4 cellular contexts compared by ENCODE assay signal in the genomic region with DNA sequence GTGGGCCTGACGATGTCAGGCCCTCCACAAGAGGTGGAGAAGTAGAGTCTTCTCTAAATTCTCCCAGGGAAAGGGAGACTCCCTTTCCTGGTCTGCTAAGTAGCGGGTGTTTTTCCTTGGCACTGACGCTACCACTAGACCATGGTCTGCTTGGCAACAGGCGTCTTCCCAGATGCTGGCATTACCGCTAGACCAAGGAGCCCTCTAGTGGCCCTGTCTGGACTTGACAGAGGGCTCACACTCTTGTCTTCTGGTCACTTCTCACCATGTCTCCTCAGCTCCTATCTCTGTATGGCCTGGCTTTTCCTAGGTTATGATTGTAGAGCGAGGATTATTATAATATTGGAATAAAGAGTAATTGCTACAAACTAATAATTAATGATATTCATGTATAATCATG. TPM values are rescaled to one million over a fixed set of nuclear protein-coding genes. Genes with fewer than 3 reads are reported as not detected.
"Had no signal": no experiment of that assay in that cellular context is flagged by ENCODE, and none has a peak within 500 bp of the region (broad histone marks: within the 10 kb centered on the region; RNA-seq: fewer than 3 reads in every experiment).

No MANE protein-coding gene starts in this region.

RNA-seq across cellular contexts. Expression of a gene that starts 51.1 kb away (rescaled TPM):
- total RNA-seq: activated CD4-positive, alpha-beta memory T cell treated with anti-CD3 and anti-CD28 coated beads for 36 hours; activated CD8-positive, alpha-beta memory T cell treated with anti-CD3 and anti-CD28 coated beads, Interleukin-2, amount 10 ng/mL, durations not matched to agents 7 days and 5 days; mesenteric fat pad; naive thymus-derived CD8-positive, alpha-beta T cell had no signal
- polyA plus RNA-seq: naive thymus-derived CD8-positive, alpha-beta T cell had no signal
